1 cellular context compared by ENCODE assay signal in genomic region chr17:74457146-74457819, GRCh38.
TF ChIP-seq lines count a peak whose summit lies in the region.

No MANE protein-coding gene starts in this region.

TF ChIP-seq in K562, 482 proteins besides CTCF, POLR2A, EP300 and RAD21 (continued from another document and continues in another):
- TF ChIP-seq ZMIZ1 (IDR thresholded peaks at IDR 0.05; ENCODE audit: low read depth in 2 of 2, low read length in 2 of 2) (no peak), HCFC1 (IDR thresholded peaks at IDR 0.05; ENCODE audit: low read depth, low read length) (peak; percentile 27; the same call in 1 of the 2 replicates), MYNN (IDR thresholded peaks at IDR 0.05) (0 out of 2 replicates have a peak, but pooled peaks have one; percentile 23), MYNN (CRISPR knock-in tag; IDR thresholded peaks at IDR 0.05) (no peak), SIN3B (IDR thresholded peaks at IDR 0.05; ENCODE audit: low read depth) (no peak), ZNF592 (IDR thresholded peaks at IDR 0.05) (no peak), ZNF134 (CRISPR knock-in tag; conservative IDR thresholded peaks at IDR 0.05) (peak; percentile 48; the same call in 1 of the 2 replicates), NR4A1 (CRISPR knock-in tag; IDR thresholded peaks at IDR 0.05) (no peak), NR4A1 (tag; IDR thresholded peaks at IDR 0.05) (no peak), HNRNPL (IDR thresholded peaks at IDR 0.05; ENCODE audit: low read depth, low read length) (no peak), YY1 (IDR thresholded peaks at IDR 0.05; ENCODE audit: borderline replicate concordance in 1 of 3, control insufficient read depth in 1 of 3, extremely low read depth in 1 of 3, insufficient read depth in 3 of 3, insufficient read length in 1 of 3, insufficient replicate concordance in 2 of 3, low read depth in 1 of 3, low read length in 2 of 3) (peak; percentile 29 to 90 (median 82)), NR2C1 (IDR thresholded peaks at IDR 0.05) (no peak), NR2C1 (tag; IDR thresholded peaks at IDR 0.05) (no peak), FOXA3 (CRISPR knock-in tag; conservative IDR thresholded peaks at IDR 0.05 in 1 of 2, IDR thresholded peaks at IDR 0.05 in 1 of 2) (no peak), ESRRA (IDR thresholded peaks at IDR 0.05; ENCODE audit: borderline replicate concordance, low read depth) (no peak), HINFP (tag; conservative IDR thresholded peaks at IDR 0.05; ENCODE audit: low read depth) (peak; percentile 96), ZNF589 (CRISPR knock-in tag; IDR thresholded peaks at IDR 0.05; ENCODE audit: low read depth) (peak; percentile 71), CBFA2T2 (conservative IDR thresholded peaks at IDR 0.05) (no peak), SMC3 (conservative IDR thresholded peaks at IDR 0.05; ENCODE audit: insufficient read depth, low read depth, low read length) (peak; percentile 99), ESRRB (CRISPR knock-in tag; IDR thresholded peaks at IDR 0.05; ENCODE audit: borderline replicate concordance) (no peak), ZFP36 (IDR thresholded peaks at IDR 0.05; ENCODE audit: low read depth, low read length, partially characterized antibody) (no peak), NFATC3 (IDR thresholded peaks at IDR 0.05) (no peak), MCM3 (IDR thresholded peaks at IDR 0.05) (no peak), ZNF766 (CRISPR knock-in tag; conservative IDR thresholded peaks at IDR 0.05) (0 out of 2 replicates have a peak, but pooled peaks have one; percentile 63), TARDBP (IDR thresholded peaks at IDR 0.05) (0 out of 2 replicates have a peak, but pooled peaks have one; percentile 59), ZNF24 (IDR thresholded peaks at IDR 0.05) (peak; percentile 76; the same call in 1 of the 2 replicates), AFF4 (CRISPR knock-in tag; IDR thresholded peaks at IDR 0.05) (no peak), ZNF76 (CRISPR knock-in tag; IDR thresholded peaks at IDR 0.05; ENCODE audit: borderline replicate concordance) (no peak), DEAF1 (CRISPR knock-in tag; IDR thresholded peaks at IDR 0.05) (peak; percentile 99), MAZ (CRISPR knock-in tag; conservative IDR thresholded peaks at IDR 0.05 in 1 of 2, IDR thresholded peaks at IDR 0.05 in 1 of 2) (peak in 1 of 2 experiments; percentile 51; a peak in 2 of 4 replicates), KLF13 (tag; IDR thresholded peaks at IDR 0.05; ENCODE audit: borderline replicate concordance, low read depth) (0 out of 2 replicates have a peak, but pooled peaks have one; percentile 22), VEZF1 (CRISPR knock-in tag; IDR thresholded peaks at IDR 0.05) (peak; percentile 54; the same call in 1 of the 2 replicates), ZNF518B (CRISPR knock-in tag; IDR thresholded peaks at IDR 0.05) (no peak), STAT6 (CRISPR knock-in tag; IDR thresholded peaks at IDR 0.05) (no peak), HDGF (IDR thresholded peaks at IDR 0.05) (peak; percentile 59; the same call in 1 of the 2 replicates)
